ENCODE assay signal across 9 cellular contexts in the genomic region with DNA sequence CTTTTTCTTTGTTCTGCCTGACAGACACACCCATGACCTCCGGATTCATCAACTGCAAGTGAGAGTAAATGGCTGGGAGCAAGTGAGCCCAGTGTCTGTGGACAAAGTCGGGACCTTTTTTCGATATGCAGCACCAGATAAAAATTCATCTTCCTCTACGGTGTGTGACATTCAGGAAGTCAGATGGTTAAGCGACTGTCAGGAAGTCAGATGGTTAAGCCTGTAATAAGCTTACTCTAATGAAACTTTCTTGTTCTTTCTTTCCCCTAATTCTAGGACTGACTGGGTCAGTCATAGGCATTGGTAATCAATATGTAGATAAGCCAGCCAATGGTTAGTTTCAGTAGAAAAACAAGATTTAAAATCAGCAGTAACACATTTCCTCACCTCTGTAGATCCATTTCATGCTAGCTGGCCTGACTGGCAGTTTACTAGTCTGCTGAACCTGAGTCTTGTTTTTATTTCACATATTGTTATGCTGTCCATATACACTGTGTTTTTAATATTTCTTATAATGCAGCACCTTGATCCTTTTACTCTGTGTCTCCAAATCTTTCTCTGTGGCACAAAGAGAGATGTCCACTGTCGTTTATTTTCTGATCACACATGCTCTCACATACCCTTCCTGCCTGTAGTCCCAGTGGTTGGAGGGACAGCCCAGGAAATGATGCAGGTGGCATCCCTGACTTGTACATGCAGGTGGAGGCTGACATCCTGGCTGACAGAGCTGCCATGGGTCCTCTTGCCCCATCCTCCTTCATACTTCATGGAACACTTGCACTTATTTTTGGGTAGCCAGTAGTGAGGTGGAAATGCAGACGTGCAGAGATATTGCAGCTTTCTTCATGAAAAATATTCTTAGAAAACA.
DNase-seq lines count a peak whose midpoint lies in the region; ATAC-seq and TF ChIP-seq lines count a peak whose summit lies in the region.
"Had no signal": no experiment of that assay in that cellular context is flagged by ENCODE, and none has a peak within 500 bp of the region (broad histone marks: within the 10 kb centered on the region; RNA-seq: fewer than 3 reads in every experiment).

No MANE protein-coding gene starts in this region.

- DNase-seq in CD14-positive monocyte (ENCODE audit: low spot score), result no peak
- DNase-seq in KG1 (lab: John Stamatoyannopoulos, UW), result peak; percentile 34
- DNase-seq in activated naive CD8-positive, alpha-beta T cell treated with anti-CD3 and anti-CD28 coated beads, Interleukin-2, amount 50 U/mL, for 24 hours, result peak; percentile 14
- DNase-seq in naive thymus-derived CD4-positive, alpha-beta T cell, result peak in 6 of 9 donors; percentile 20 to 38 (median 28)
- no peak for DNase-seq in NCI-H748 (lab: John Stamatoyannopoulos, UW; ENCODE audit: unreplicated experiment)
- no peak for DNase-seq in NCI-H2029 (lab: John Stamatoyannopoulos, UW)
- DNase-seq in GM19240 (ENCODE audit: insufficient read length, low spot score), result no peak
- DNase-seq: MG63 had no signal

- POLR2A ChIA-PET in naive thymus-derived CD4-positive, alpha-beta T cell (lab: Charles Lee), result interaction anchor here (1.0 to 1.7 kb wide), 3 partner anchors 109 to 232 kb away, joined by 3 to 4 read pairs (median 3); no protein-coding TSS in a partner anchor

- peak; percentile 14 for ATAC-seq in activated naive CD8-positive, alpha-beta T cell treated with anti-CD3 and anti-CD28 coated beads, Interleukin-2, amount 50 U/mL, for 24 hours
- ATAC-seq in naive thymus-derived CD4-positive, alpha-beta T cell, result peak; percentile 71
- ATAC-seq in HG02642 (IDR thresholded peaks at IDR 0.05; ENCODE audit: poor library complexity, unreplicated experiment), result no peak

- H3K27me3 Mint-ChIP-seq in CD14-positive monocyte (ENCODE audit: low read depth in 3 of 3), result no peaks in the 10 kb centered on the region
- no peaks in the 10 kb centered on the region for H3K27me3 Mint-ChIP-seq in activated naive CD8-positive, alpha-beta T cell treated with anti-CD3 and anti-CD28 coated beads, Interleukin-2, amount 50 U/mL, for 24 hours
- H3K27me3 Mint-ChIP-seq in naive thymus-derived CD4-positive, alpha-beta T cell, result no peaks in the 10 kb centered on the region

- H3K27me3 ChIP-seq in naive thymus-derived CD4-positive, alpha-beta T cell (ENCODE audit: control insufficient read depth in 2 of 2, insufficient read depth in 2 of 2, low read length in 2 of 2), result no peaks in the 10 kb centered on the region
- H3K27me3 ChIP-seq: MG63 had no signal

- H3K9me3 ChIP-seq in naive thymus-derived CD4-positive, alpha-beta T cell (ENCODE audit: control insufficient read depth in 2 of 3, low read length in 3 of 3), result no peaks in the 10 kb centered on the region

- no peak for TF ChIP-seq CTCF in CD14-positive monocyte (IDR thresholded peaks at IDR 0.05)

- CTCF ChIA-PET in naive thymus-derived CD4-positive, alpha-beta T cell (lab: Charles Lee), result interaction anchor here (0.7 to 1.0 kb wide), 4 partner anchors 101 to 275 kb away, joined by 3 read pairs; no protein-coding TSS in a partner anchor

- H3K27ac Mint-ChIP-seq in CD14-positive monocyte, result peak overlapping the region; percentile 87 to 95 (median 92)
- H3K27ac Mint-ChIP-seq in activated naive CD8-positive, alpha-beta T cell treated with anti-CD3 and anti-CD28 coated beads, Interleukin-2, amount 50 U/mL, for 24 hours, result peak overlapping the region; percentile 82
- H3K27ac Mint-ChIP-seq in naive thymus-derived CD4-positive, alpha-beta T cell, result peak overlapping the region; percentile 90 to 98 (median 95)

- H3K36me3 ChIP-seq in naive thymus-derived CD4-positive, alpha-beta T cell (ENCODE audit: control insufficient read depth in 2 of 3, insufficient read depth in 3 of 3, low read length in 3 of 3), result peaks cover 3 to 20% (median 18%) of the 10 kb centered on the region in 3 experiments

- peaks cover 40% of the 10 kb centered on the region for H3K4me1 Mint-ChIP-seq in CD14-positive monocyte
- H3K4me1 Mint-ChIP-seq in activated naive CD8-positive, alpha-beta T cell treated with anti-CD3 and anti-CD28 coated beads, Interleukin-2, amount 50 U/mL, for 24 hours, result peaks cover 65% of the 10 kb centered on the region
- H3K4me1 Mint-ChIP-seq in naive thymus-derived CD4-positive, alpha-beta T cell, result peaks cover 41 to 56% (median 55%) of the 10 kb centered on the region in 7 donors

- peaks cover 0 to 5% (median 0%) of the 10 kb centered on the region in 7 donors for H3K9me3 Mint-ChIP-seq in CD14-positive monocyte
- peaks cover 7% of the 10 kb centered on the region for H3K9me3 Mint-ChIP-seq in activated naive CD8-positive, alpha-beta T cell treated with anti-CD3 and anti-CD28 coated beads, Interleukin-2, amount 50 U/mL, for 24 hours
- H3K9me3 Mint-ChIP-seq in naive thymus-derived CD4-positive, alpha-beta T cell, result peaks cover 0 to 8% (median 4%) of the 10 kb centered on the region in 11 donors

- peaks cover 17 to 30% of the 10 kb centered on the region in 2 donors for H3K4me1 ChIP-seq in naive thymus-derived CD4-positive, alpha-beta T cell (ENCODE audit: control insufficient read depth in 2 of 2, insufficient read depth in 2 of 2, low read length in 2 of 2)

- peak overlapping the region; percentile 22 for H3K4me3 ChIP-seq in naive thymus-derived CD4-positive, alpha-beta T cell (ENCODE audit: low read length)
- H3K4me3 ChIP-seq: MG63 had no signal

- H3K36me3 Mint-ChIP-seq in CD14-positive monocyte, result peaks cover 63 to 67% of the 10 kb centered on the region in 2 donors
- peaks cover 69% of the 10 kb centered on the region for H3K36me3 Mint-ChIP-seq in activated naive CD8-positive, alpha-beta T cell treated with anti-CD3 and anti-CD28 coated beads, Interleukin-2, amount 50 U/mL, for 24 hours (ENCODE audit: low read depth)
- peaks cover 8 to 70% (median 40%) of the 10 kb centered on the region in 5 donors for H3K36me3 Mint-ChIP-seq in naive thymus-derived CD4-positive, alpha-beta T cell

- peak overlapping the region; percentile 77 to 89 for H3K4me3 Mint-ChIP-seq in CD14-positive monocyte
- H3K4me3 Mint-ChIP-seq in activated naive CD8-positive, alpha-beta T cell treated with anti-CD3 and anti-CD28 coated beads, Interleukin-2, amount 50 U/mL, for 24 hours, result peak overlapping the region; percentile 41
- H3K4me3 Mint-ChIP-seq in naive thymus-derived CD4-positive, alpha-beta T cell, result peak overlapping the region; percentile 72 to 87 (median 82)

- H3K27ac ChIP-seq in naive thymus-derived CD4-positive, alpha-beta T cell (ENCODE audit: low read depth, low read length), result peak overlapping the region; percentile 64

- intact Hi-C loops in CD14-positive monocyte (cut with micrococcal nuclease), result no loop called here
- intact Hi-C loops in naive thymus-derived CD4-positive, alpha-beta T cell (cut with micrococcal nuclease), result loop anchor here in 1 of 2 donors (1.0 to 2.0 kb wide), 2 partner anchors 39 to 273 kb away; partner anchors contain the start of gene DHRS3

Comparison
In these comparisons a context has a peak if more than half of its experiments do, and no peak if none do; other contexts are left out.
1. DNase-seq: peak in KG1 (single experiment), activated naive CD8-positive, alpha-beta T cell treated with anti-CD3 and anti-CD28 coated beads, Interleukin-2, amount 50 U/mL, for 24 hours (single experiment) and naive thymus-derived CD4-positive, alpha-beta T cell (6 of 9); none in CD14-positive monocyte (single experiment), NCI-H748 (single experiment), NCI-H2029 (single experiment) and GM19240 (single experiment).
2. Peak in every context shown above with its lines, with median percentiles within 50 percentile points of each other: H3K27ac Mint-ChIP-seq and H3K4me3 Mint-ChIP-seq.